In genomic region chr19:17946965-17947784, GRCh38 we compare ENCODE assay signal across 1 cellular context.
TF ChIP-seq lines count a peak whose summit lies in the region.

No MANE protein-coding gene starts in this region.

TF ChIP-seq in H1, 55 proteins besides CTCF, POLR2A, EP300 and RAD21 (continued from another document):
- TF ChIP-seq GTF2F1 (IDR thresholded peaks at IDR 0.05; ENCODE audit: borderline replicate concordance, low read depth, low read length) (no peak), HDAC2 (IDR thresholded peaks at IDR 0.05; ENCODE audit: borderline replicate concordance in 1 of 2, low read depth in 2 of 2, low read length in 2 of 2) (no peak), POLR2AphosphoS5 (IDR thresholded peaks at IDR 0.05; ENCODE audit: low read depth, low read length) (peak; percentile 85), JUND (IDR thresholded peaks at IDR 0.05; ENCODE audit: low read length) (no peak), SP4 (IDR thresholded peaks at IDR 0.05; ENCODE audit: low read length) (no peak), SUZ12 (IDR thresholded peaks at IDR 0.05; ENCODE audit: low read length) (no peak), CTBP2 (IDR thresholded peaks at IDR 0.05; ENCODE audit: borderline replicate concordance, insufficient read depth, insufficient read length, low read length) (no peak), SP2 (IDR thresholded peaks at IDR 0.05; ENCODE audit: low read length) (no peak), NANOG (IDR thresholded peaks at IDR 0.05; ENCODE audit: insufficient read depth, low read depth, low read length, poor library complexity, severe bottlenecking) (no peak), USF2 (IDR thresholded peaks at IDR 0.05; ENCODE audit: low read length) (no peak), TAF7 (optimal IDR thresholded peaks at IDR 0.05; ENCODE audit: borderline replicate concordance, low read depth, low read length) (peak; percentile 65), SIX5 (IDR thresholded peaks at IDR 0.05; ENCODE audit: low read depth, low read length) (no peak), KDM1A (IDR thresholded peaks at IDR 0.05; ENCODE audit: borderline replicate concordance, low read length) (no peak), SRF (IDR thresholded peaks at IDR 0.05; ENCODE audit: low read depth, low read length) (peak; percentile 94), EGR1 (IDR thresholded peaks at IDR 0.05; ENCODE audit: borderline replicate concordance, low read depth, low read length) (no peak), YY1 (IDR thresholded peaks at IDR 0.05; ENCODE audit: low read depth, low read length) (no peak), ZNF274 (IDR thresholded peaks at IDR 0.05; ENCODE audit: borderline replicate concordance, extremely low read depth, low read length) (no peak), CBX5 (IDR thresholded peaks at IDR 0.05; ENCODE audit: low read depth, low read length) (no peak), ASH2L (IDR thresholded peaks at IDR 0.05; ENCODE audit: low read length) (peak; percentile 40), TBP (IDR thresholded peaks at IDR 0.05; ENCODE audit: low read depth, low read length) (peak; percentile 31; the same call in 1 of the 2 replicates), E2F6 (IDR thresholded peaks at IDR 0.05) (no peak), RXRA (IDR thresholded peaks at IDR 0.05; ENCODE audit: insufficient read depth, low read depth, low read length) (no peak), TEAD4 (IDR thresholded peaks at IDR 0.05; ENCODE audit: low read depth, low read length) (no peak), BRCA1 (IDR thresholded peaks at IDR 0.05; ENCODE audit: low read depth, low read length) (no peak), SIRT6 (IDR thresholded peaks at IDR 0.05; ENCODE audit: low read length) (no peak), TCF12 (IDR thresholded peaks at IDR 0.05; ENCODE audit: low read depth, low read length) (no peak), CEBPB (IDR thresholded peaks at IDR 0.05; ENCODE audit: low read depth, low read length) (no peak), MAFK (IDR thresholded peaks at IDR 0.05; ENCODE audit: low read depth, low read length) (no peak), PHF8 (conservative IDR thresholded peaks at IDR 0.05; ENCODE audit: low read depth, low read length) (peak; percentile 58), CHD1 (IDR thresholded peaks at IDR 0.05; ENCODE audit: low read depth, low read length) (no peak), RBBP5 (IDR thresholded peaks at IDR 0.05; ENCODE audit: borderline replicate concordance, low read depth, low read length) (no peak), SP1 (IDR thresholded peaks at IDR 0.05; ENCODE audit: low read depth, low read length) (no peak), CHD7 (IDR thresholded peaks at IDR 0.05; ENCODE audit: insufficient replicate concordance, low read length) (no peak), SIN3A (conservative IDR thresholded peaks at IDR 0.05 in 1 of 2, IDR thresholded peaks at IDR 0.05 in 1 of 2; ENCODE audit: low read depth in 1 of 2, low read length in 2 of 2) (no peak; a peak in 2 of 4 replicates), SAP30 (IDR thresholded peaks at IDR 0.05; ENCODE audit: insufficient read depth, insufficient replicate concordance, low read length) (no peak), HDAC6 (IDR thresholded peaks at IDR 0.05; ENCODE audit: low read depth, low read length) (no peak), CREB1 (IDR thresholded peaks at IDR 0.05) (peak; percentile 56), POU5F1 (IDR thresholded peaks at IDR 0.05; ENCODE audit: low read depth, low read length) (no peak), BACH1 (IDR thresholded peaks at IDR 0.05; ENCODE audit: low read length) (no peak), RFX5 (IDR thresholded peaks at IDR 0.05; ENCODE audit: borderline replicate concordance, low read depth, low read length) (no peak), ATF2 (IDR thresholded peaks at IDR 0.05; ENCODE audit: low read length) (no peak), BCL11A (IDR thresholded peaks at IDR 0.05; ENCODE audit: low read depth in 2 of 2, low read length in 2 of 2) (no peak), CBX8 (IDR thresholded peaks at IDR 0.05; ENCODE audit: borderline replicate concordance, low read depth, low read length) (no peak), JUN (IDR thresholded peaks at IDR 0.05; ENCODE audit: low read depth, low read length) (no peak), EZH2 (IDR thresholded peaks at IDR 0.05; ENCODE audit: low read depth, low read length, severe bottlenecking) (no peak), TAF1 (IDR thresholded peaks at IDR 0.05; ENCODE audit: low read depth, low read length) (peak; percentile 71), KDM5A (IDR thresholded peaks at IDR 0.05; ENCODE audit: low read length) (no peak), CHD2 (IDR thresholded peaks at IDR 0.05; ENCODE audit: low read length) (0 out of 2 replicates have a peak, but pooled peaks have one; percentile 28), GABPA (IDR thresholded peaks at IDR 0.05; ENCODE audit: borderline replicate concordance, insufficient read depth, low read length) (no peak), NRF1 (IDR thresholded peaks at IDR 0.05; ENCODE audit: low read depth, low read length) (no peak), RNF2 (IDR thresholded peaks at IDR 0.05; ENCODE audit: borderline replicate concordance, low read depth, low read length, missing control alignments, poor library complexity, severe bottlenecking) (no peak)
